ENCODE assay signal across 14 cellular contexts in genomic region chr4:114600672-114601071, GRCh38. TPM values are rescaled to one million over a fixed set of nuclear protein-coding genes. Genes with fewer than 3 reads are reported as not detected.
A peak's percentile ranks its signal among the peaks of the same experiment; 100 is the strongest.
DNase-seq lines count a peak whose midpoint lies in the region; ATAC-seq, FAIRE-seq and TF ChIP-seq lines count a peak whose summit lies in the region.
"Had no signal": no experiment of that assay in that cellular context is flagged by ENCODE, and none has a peak within 500 bp of the region (broad histone marks: within the 10 kb centered on the region; RNA-seq: fewer than 3 reads in every experiment).

No MANE protein-coding gene starts in this region.

- H4K20me1 ChIP-seq in HCT116 (ENCODE audit: insufficient read depth) (no peaks in the 10 kb centered on the region), hepatocyte (ENCODE audit: insufficient read depth, poor library complexity, severe bottlenecking) (no peaks in the 10 kb centered on the region)

- peak; percentile 4 for FAIRE-seq in RCC 7860 (lab: Jason Lieb, UNC)

- no peaks in the 10 kb centered on the region for H3K27me3 ChIP-seq in HCT116 (ENCODE audit: insufficient read depth, low read length)
- H3K27me3 ChIP-seq in hepatocyte = peaks cover 11% of the 10 kb centered on the region
- H3K27me3 ChIP-seq in heart right ventricle = peaks cover 0 to 56% (median 42%) of the 10 kb centered on the region in 7 donors
- H3K27me3 ChIP-seq: right atrium auricular region had no signal

- CTCF ChIA-PET in HCT116 (lab: Charles Lee) = no interaction called here

- no peak for TF ChIP-seq POLR2A in HCT116 (IDR thresholded peaks at IDR 0.05; ENCODE audit: borderline replicate concordance, extremely low read depth, insufficient read depth, insufficient read length)

- POLR2A ChIA-PET in HCT116 (lab: Charles Lee) = no interaction called here

- no peaks in the 10 kb centered on the region for H3K27me3 Mint-ChIP-seq in stimulated activated memory B cell treated with anti-CD40 and anti-IgM and Interleukin-4, amounts not matched to agents 10 μg/mL and 1 μg/mL and 100 μg/mL, for 72 hours

- no peak for TF ChIP-seq RAD21 in HCT116 (IDR thresholded peaks at IDR 0.05; ENCODE audit: low read depth)

- H3K9me3 ChIP-seq in HCT116 (ENCODE audit: control insufficient read depth in 1 of 2, insufficient read depth in 1 of 2, low read depth in 1 of 2, low read length in 2 of 2) (no peaks in the 10 kb centered on the region), hepatocyte (ENCODE audit: low read depth) (no peaks in the 10 kb centered on the region), heart right ventricle (no peaks in the 10 kb centered on the region)
- H3K9me3 ChIP-seq: right atrium auricular region had no signal

- H3K4me2 ChIP-seq in HCT116 (ENCODE audit: low read length) (peak overlapping the region; percentile 87), hepatocyte (peak overlapping the region; percentile 93)

- WGBS in hepatocyte (ENCODE audit: low lambda C conversion rate, missing lambda C conversion rate) = 65% methylated on average over 1 of the region's 1 CpG
- WGBS in heart right ventricle, 2 donors = 94 to 100% methylated on average over 1 of the region's 1 CpG

- peaks cover 13% of the 10 kb centered on the region for H3K4me1 Mint-ChIP-seq in stimulated activated memory B cell treated with anti-CD40 and anti-IgM and Interleukin-4, amounts not matched to agents 10 μg/mL and 1 μg/mL and 100 μg/mL, for 72 hours

- peaks cover under 1% of the 10 kb centered on the region for H3K36me3 Mint-ChIP-seq in stimulated activated memory B cell treated with anti-CD40 and anti-IgM and Interleukin-4, amounts not matched to agents 10 μg/mL and 1 μg/mL and 100 μg/mL, for 72 hours

- DNase-seq in HCT116 (ENCODE audit: low read depth, low spot score) (no peak), RCC 7860 (ENCODE audit: low spot score) (no peak), hepatocyte (ENCODE audit: low spot score) (no peak), heart right ventricle (no peak), germinal center (ENCODE audit: low spot score) (no peak)
- DNase-seq: activated CD8-positive, alpha-beta T cell treated with anti-CD3 and anti-CD28 coated beads for 36 hours; activated effector memory CD4-positive, alpha-beta T cell treated with Interleukin-2 at 50 U/mL for 16 hours; anterior cingulate cortex; dermis blood vessel endothelial cell; NCI-H226 had no signal

- no peaks in the 10 kb centered on the region for H3K9me2 ChIP-seq in HCT116 (ENCODE audit: insufficient read depth)
- H3K9me2 ChIP-seq in hepatocyte (replicated peaks; ENCODE audit: insufficient read depth) = no peaks in the 10 kb centered on the region

- RAD21 ChIA-PET in HCT116 (lab: Charles Lee; ENCODE audit: low non-redundant PET in 1 of 2, low total read pairs in 2 of 2, uncharacterized antibody in 2 of 2, unreplicated experiment in 2 of 2) = no interaction called here

- intact Hi-C loops in HCT116 (cut with micrococcal nuclease) (no loop called here), heart right ventricle (cut with DNase I) (no loop called here)

- no TSS peak for BruUV-seq in HCT116 (replicated peaks; lab: Mats Ljungman, UMichigan)

- ATAC-seq in HCT116 (no peak), GM18861 (IDR thresholded peaks at IDR 0.05; ENCODE audit: unreplicated experiment) (no peak), heart right ventricle (no peak), HG03095 (IDR thresholded peaks at IDR 0.05; ENCODE audit: unreplicated experiment) (no peak)
- no peak for ATAC-seq in stimulated activated memory B cell treated with anti-CD40 and anti-IgM and Interleukin-4, amounts not matched to agents 10 μg/mL and 1 μg/mL and 100 μg/mL, for 72 hours
- ATAC-seq: activated CD8-positive, alpha-beta T cell treated with anti-CD3 and anti-CD28 coated beads for 36 hours had no signal

- H3K4me1 ChIP-seq in HCT116 (ENCODE audit: control insufficient read depth in 1 of 2, insufficient read depth in 2 of 2, low read length in 2 of 2) = peaks cover 3 to 16% of the 10 kb centered on the region in 2 experiments; a peak in 3 of 4 replicates
- peaks cover 5% of the 10 kb centered on the region for H3K4me1 ChIP-seq in hepatocyte (ENCODE audit: insufficient read depth)
- H3K4me1 ChIP-seq in heart right ventricle = peaks cover 0 to 18% (median 12%) of the 10 kb centered on the region in 9 donors

- H3K4me3 Mint-ChIP-seq in stimulated activated memory B cell treated with anti-CD40 and anti-IgM and Interleukin-4, amounts not matched to agents 10 μg/mL and 1 μg/mL and 100 μg/mL, for 72 hours = peak overlapping the region; percentile 97
- H3K4me3 Mint-ChIP-seq: activated CD8-positive, alpha-beta T cell treated with anti-CD3 and anti-CD28 coated beads for 36 hours had no signal

- H3K36me3 ChIP-seq in HCT116 (ENCODE audit: control insufficient read depth in 1 of 2, insufficient read depth in 2 of 2, low read length in 2 of 2) (no peaks in the 10 kb centered on the region), hepatocyte (replicated peaks; ENCODE audit: insufficient read depth, low read depth) (no peaks in the 10 kb centered on the region), heart right ventricle (no peaks in the 10 kb centered on the region)
- H3K36me3 ChIP-seq: right atrium auricular region had no signal

- H3K4me3 ChIP-seq in HCT116 (replicated peaks in 1 of 2; ENCODE audit: low read depth in 1 of 2, low read length in 2 of 2) (peak overlapping the region; percentile 76 to 77; a peak in 2 of 4 replicates), hepatocyte (peak overlapping the region; percentile 85), heart right ventricle (no peak overlapping the region)
- H3K4me3 ChIP-seq: right atrium auricular region had no signal

- peaks cover 12% of the 10 kb centered on the region for H3K79me2 ChIP-seq in HCT116 (ENCODE audit: insufficient read depth, low read length)
- peaks cover 56% of the 10 kb centered on the region for H3K79me2 ChIP-seq in hepatocyte

- H3K9ac ChIP-seq in HCT116 (ENCODE audit: low read length) = no peak overlapping the region

- H3K27ac Mint-ChIP-seq in stimulated activated memory B cell treated with anti-CD40 and anti-IgM and Interleukin-4, amounts not matched to agents 10 μg/mL and 1 μg/mL and 100 μg/mL, for 72 hours = peak overlapping the region; percentile 90
- H3K27ac Mint-ChIP-seq: activated CD8-positive, alpha-beta T cell treated with anti-CD3 and anti-CD28 coated beads for 36 hours had no signal

- no peaks in the 10 kb centered on the region for H3K9me3 Mint-ChIP-seq in stimulated activated memory B cell treated with anti-CD40 and anti-IgM and Interleukin-4, amounts not matched to agents 10 μg/mL and 1 μg/mL and 100 μg/mL, for 72 hours
- H3K9me3 Mint-ChIP-seq: activated CD8-positive, alpha-beta T cell treated with anti-CD3 and anti-CD28 coated beads for 36 hours had no signal

- TF ChIP-seq CTCF in HCT116 (IDR thresholded peaks at IDR 0.05 in 2 of 3, conservative IDR thresholded peaks at IDR 0.05 in 1 of 3; ENCODE audit: borderline replicate concordance in 1 of 3, insufficient read depth in 1 of 3, low read depth in 2 of 3, low read length in 2 of 3) (no peak), hepatocyte (IDR thresholded peaks at IDR 0.05; ENCODE audit: poor library complexity) (no peak), heart right ventricle (IDR thresholded peaks at IDR 0.05) (no peak)

- H2AFZ ChIP-seq in HCT116 (ENCODE audit: low read depth, low read length, poor library complexity, severe bottlenecking) (no peak overlapping the region), hepatocyte (no peak overlapping the region)

- H3K27ac ChIP-seq in HCT116 (ENCODE audit: low read depth, low read length) (no peak overlapping the region), hepatocyte (no peak overlapping the region), heart right ventricle (no peak overlapping the region)
- H3K27ac ChIP-seq: right atrium auricular region had no signal

TF ChIP-seq in HCT116, 20 proteins besides CTCF, POLR2A, EP300 and RAD21:
- no peak for TF ChIP-seq ZBTB33 (IDR thresholded peaks at IDR 0.05; ENCODE audit: extremely low read depth, insufficient replicate concordance, low read length)
- no peak for TF ChIP-seq POLR2AphosphoS5 (IDR thresholded peaks at IDR 0.05; ENCODE audit: low read depth, low read length)

RNA-seq across cellular contexts. Expression of gene UGT8, which starts 2.1 kb away (rescaled TPM):
- total RNA-seq in HCT116 (2021; ENCODE audit: unreplicated experiment) (14.8 TPM), hepatocyte (39.3 and 47.2 TPM in 2 replicates), heart right ventricle (under 1 TPM in 2 of 10 donors, not detected in 8; 0.09 to 0.13 TPM)
- 4.2 and 5.9 TPM in 2 replicates for polyA plus RNA-seq in HCT116 (2012)
- polyA plus RNA-seq in hepatocyte (17.0 and 18.0 TPM in 2 replicates), heart right ventricle (under 1 TPM in 1 of 2 donors, not detected in 1; 0.04 TPM)

Comparison
In these comparisons a context has a peak if more than half of its experiments do, and no peak if none do; other contexts are left out.
1. H3K4me3 ChIP-seq: peak in HCT116 (2 of 2) and hepatocyte (single experiment); none in heart right ventricle (0 of 10).
2. RNA of gene UGT8, which starts 2.1 kb away (total RNA-seq): 39.3 to 47.2 TPM in hepatocyte and 14.8 TPM in HCT116 (single experiment); 0.09 to 0.13 TPM in heart right ventricle; every median in the first group is over 10 times any median in the second.